In the genomic region with DNA sequence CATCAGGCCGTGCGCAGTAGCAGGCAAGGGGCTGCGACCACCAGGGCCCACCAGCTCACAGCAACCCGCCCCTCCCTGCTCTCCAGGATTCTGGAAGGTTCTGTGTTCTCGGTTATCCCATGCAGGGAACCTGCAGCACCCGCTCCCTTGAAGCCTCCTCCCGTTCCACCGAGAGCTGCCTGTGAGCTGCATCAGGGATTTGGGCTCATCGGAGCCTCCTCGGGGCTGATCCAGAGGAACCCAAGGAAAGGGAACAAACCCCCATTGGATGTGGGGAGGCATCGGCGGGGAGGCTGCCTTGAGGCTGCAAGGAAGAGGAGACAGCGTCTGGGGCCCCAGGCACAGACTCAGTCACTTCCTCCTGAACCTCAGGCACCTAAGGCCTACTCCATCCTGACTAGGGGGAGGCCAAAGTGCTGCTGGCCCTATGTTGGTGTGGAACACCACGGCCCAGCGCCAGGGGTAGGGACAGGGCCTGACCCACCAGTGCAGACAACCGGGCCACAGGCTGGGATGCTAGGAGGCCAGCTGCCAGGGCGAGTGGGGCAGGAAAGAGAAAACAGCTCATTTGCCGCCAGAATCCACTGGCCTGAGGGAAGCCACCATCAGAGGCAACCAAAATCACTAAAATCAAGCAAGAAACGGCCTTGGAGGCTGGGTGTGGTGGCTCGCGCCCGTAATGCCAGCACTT, we compare ENCODE assay signal across 22 cellular contexts. TPM values are rescaled to one million over a fixed set of nuclear protein-coding genes. Genes with fewer than 3 reads are reported as not detected.
DNase-seq lines count a peak whose midpoint lies in the region; ATAC-seq and TF ChIP-seq lines count a peak whose summit lies in the region.
"Had no signal": no experiment of that assay in that cellular context is flagged by ENCODE, and none has a peak within 500 bp of the region (broad histone marks: within the 10 kb centered on the region; RNA-seq: fewer than 3 reads in every experiment).

No MANE protein-coding gene starts in this region.

- DNase-seq in right cardiac atrium (peak; percentile 10 to 52 (median 30)), left cardiac atrium (no peak), colonic mucosa (no peak), neuronal stem cell (ENCODE audit: low spot score) (no peak), aorta (peak; percentile 41 to 72), esophagus squamous epithelium (lab: John Stamatoyannopoulos, UW) (no peak), RPMI8226 (no peak), NK-92 (lab: John Stamatoyannopoulos, UW; ENCODE audit: unreplicated experiment) (no peak)
- DNase-seq: activated CD4-positive, alpha-beta T cell treated with anti-CD3 and anti-CD28 coated beads, Interleukin-2, amount 10 ng/mL, durations not matched to agents 24 days and 14 days; CD8-positive, alpha-beta memory T cell; central memory CD4-positive, alpha-beta T cell; DMS79; H9; mesendoderm; natural killer cell; NCI-H1105; NCI-H2107; NCI-H524 treated with DMSO at 0.1 percent for 48 hours had no signal

- H3K9ac ChIP-seq in colonic mucosa (ENCODE audit: low read depth in 2 of 2, low read length in 2 of 2) (peak overlapping the region in 1 of 2 donors; percentile 88), neuronal stem cell (ENCODE audit: low read depth, low read length, poor library complexity) (no peak overlapping the region)

- no peak overlapping the region for H3K4ac ChIP-seq in neuronal stem cell (ENCODE audit: low read length)

- H3K4me3 ChIP-seq in right cardiac atrium (ENCODE audit: low read length), result no peak overlapping the region
- H3K4me3 ChIP-seq in colonic mucosa, result no peak overlapping the region
- H3K4me3 ChIP-seq in neuronal stem cell (ENCODE audit: low read length in 2 of 2), result no peak overlapping the region
- H3K4me3 ChIP-seq in aorta (ENCODE audit: low read length in 2 of 2), result no peak overlapping the region
- H3K4me3 ChIP-seq in esophagus squamous epithelium, result no peak overlapping the region
- H3K4me3 ChIP-seq: gastroesophageal sphincter, skin epidermis, tibial nerve had no signal

- H3K9me3 ChIP-seq in right cardiac atrium (ENCODE audit: control insufficient read depth, low read length) (no peaks in the 10 kb centered on the region), colonic mucosa (no peaks in the 10 kb centered on the region), neuronal stem cell (replicated peaks in 1 of 2; ENCODE audit: control insufficient read depth in 2 of 2, insufficient read depth in 1 of 2, low read depth in 1 of 2, low read length in 2 of 2) (peaks cover 0 to 5% of the 10 kb centered on the region in 2 donors), aorta (ENCODE audit: control insufficient read depth, low read length) (no peaks in the 10 kb centered on the region), esophagus squamous epithelium (no peaks in the 10 kb centered on the region)
- H3K9me3 ChIP-seq: gastroesophageal sphincter, tibial nerve had no signal

- no peak overlapping the region for H3K18ac ChIP-seq in neuronal stem cell (ENCODE audit: low read length)

- no peak overlapping the region for H2BK15ac ChIP-seq in neuronal stem cell (ENCODE audit: low read length)

- H2AFZ ChIP-seq in neuronal stem cell (ENCODE audit: low read length), result no peak overlapping the region

- peak overlapping the region; percentile 66 for H2BK5ac ChIP-seq in neuronal stem cell (ENCODE audit: low read length)

- no peak overlapping the region for H3K27ac ChIP-seq in right cardiac atrium (ENCODE audit: low read length)
- H3K27ac ChIP-seq in colonic mucosa, result peak overlapping the region; percentile 87
- no peak overlapping the region for H3K27ac ChIP-seq in neuronal stem cell (replicated peaks; ENCODE audit: low read length)
- H3K27ac ChIP-seq in aorta (ENCODE audit: low read depth in 1 of 2, low read length in 2 of 2), result no peak overlapping the region
- H3K27ac ChIP-seq in esophagus squamous epithelium, result no peak overlapping the region
- H3K27ac ChIP-seq: gastroesophageal sphincter, skin epidermis, tibial nerve had no signal

- H2BK12ac ChIP-seq in neuronal stem cell (ENCODE audit: low read length), result no peak overlapping the region

- H4K91ac ChIP-seq in neuronal stem cell (ENCODE audit: low read depth, low read length, poor library complexity), result no peak overlapping the region

- H3K27me3 ChIP-seq in right cardiac atrium (ENCODE audit: control insufficient read depth, insufficient read depth) (no peaks in the 10 kb centered on the region), colonic mucosa (no peaks in the 10 kb centered on the region), neuronal stem cell (ENCODE audit: control insufficient read depth in 3 of 3, insufficient read depth in 3 of 3, low read depth in 1 of 3, low read length in 3 of 3) (no peaks in the 10 kb centered on the region), aorta (ENCODE audit: control insufficient read depth in 1 of 2, insufficient read depth in 2 of 2, low read length in 1 of 2) (no peaks in the 10 kb centered on the region), esophagus squamous epithelium (no peaks in the 10 kb centered on the region)
- H3K27me3 ChIP-seq: gastroesophageal sphincter, tibial nerve had no signal

- H3K4me2 ChIP-seq in neuronal stem cell (ENCODE audit: insufficient read depth, low read length, poor library complexity, severe bottlenecking), result no peak overlapping the region

- no peak for TF ChIP-seq CTCF in colonic mucosa (IDR thresholded peaks at IDR 0.05)
- no peak for TF ChIP-seq CTCF in esophagus squamous epithelium (IDR thresholded peaks at IDR 0.05)

- no peak overlapping the region for H4K8ac ChIP-seq in neuronal stem cell (ENCODE audit: low read depth, low read length)

- ATAC-seq in right cardiac atrium, result no peak
- no peak for ATAC-seq in left cardiac atrium
- no peak for ATAC-seq in aorta (ENCODE audit: low FRiP score)
- ATAC-seq: esophagus mucosa, gastroesophageal sphincter had no signal

- H2AK5ac ChIP-seq in neuronal stem cell (ENCODE audit: low read depth, low read length), result peak overlapping the region; percentile 96

- H3K23ac ChIP-seq in neuronal stem cell (ENCODE audit: low read depth, low read length, poor library complexity), result no peak overlapping the region

- H3K14ac ChIP-seq in neuronal stem cell (ENCODE audit: low read length), result no peak overlapping the region

- H2BK120ac ChIP-seq in neuronal stem cell (ENCODE audit: low read depth, low read length), result no peak overlapping the region

- no peak for TF ChIP-seq POLR2A in esophagus squamous epithelium (IDR thresholded peaks at IDR 0.05)

- intact Hi-C loops in right cardiac atrium (cut with DNase I) (loop anchor here in 1 of 4 donors (10.0 kb wide), 1 partner anchor 401 kb away; no protein-coding TSS in a partner anchor), left cardiac atrium (cut with DNase I) (no loop called here), colonic mucosa (cut with DNase I) (loop anchor here (2.0 kb wide), 1 partner anchor 49 kb away; no protein-coding TSS in a partner anchor), aorta (cut with DNase I) (no loop called here), esophagus squamous epithelium (cut with DNase I) (no loop called here)

- WGBS in right cardiac atrium, result 96% methylated on average over 22 of the region's 22 CpGs
- no CpG with 5 or more reads among the region's 22 CpGs for WGBS in neuronal stem cell (ENCODE audit: extremely low coverage in 2 of 2, insufficient read length in 2 of 2, insufficient replicate concordance in 1 of 2), 2 donors
- 96 to 97% methylated on average over 22 of the region's 22 CpGs for WGBS in aorta, 2 donors
- 83 to 88% methylated on average over 4 to 10 of the region's 22 CpGs for WGBS in esophagus squamous epithelium, 2 donors

- H3K36me3 ChIP-seq in colonic mucosa, result peaks cover 8% of the 10 kb centered on the region
- H3K36me3 ChIP-seq in neuronal stem cell (replicated peaks in 1 of 2; ENCODE audit: control insufficient read depth in 2 of 2, insufficient read depth in 2 of 2, low read length in 2 of 2), result peaks cover 44 to 94% of the 10 kb centered on the region in 2 donors
- peaks cover 0 to 2% of the 10 kb centered on the region in 2 donors for H3K36me3 ChIP-seq in aorta (ENCODE audit: control insufficient read depth in 1 of 2, insufficient read depth in 2 of 2, low read length in 1 of 2)
- H3K36me3 ChIP-seq in esophagus squamous epithelium, result peaks cover 32 to 99% (median 38%) of the 10 kb centered on the region in 3 donors

- H3K4me1 ChIP-seq in right cardiac atrium (ENCODE audit: control insufficient read depth, insufficient read depth, low read length) (peaks cover 5% of the 10 kb centered on the region), colonic mucosa (peaks cover 29% of the 10 kb centered on the region), neuronal stem cell (ENCODE audit: control insufficient read depth in 2 of 2, insufficient read depth in 1 of 2, low read depth in 1 of 2, low read length in 2 of 2) (no peaks in the 10 kb centered on the region), aorta (ENCODE audit: control insufficient read depth in 1 of 2, insufficient read depth in 2 of 2, low read length in 2 of 2) (peaks cover 0 to 3% of the 10 kb centered on the region in 2 donors), esophagus squamous epithelium (peaks cover 14 to 48% (median 29%) of the 10 kb centered on the region in 3 donors)

- peaks cover 10% of the 10 kb centered on the region for H3K79me1 ChIP-seq in neuronal stem cell (ENCODE audit: low read depth, low read length)

RNA-seq across cellular contexts. Expression of a gene that starts 14.4 kb away (rescaled TPM):
- total RNA-seq in right cardiac atrium (100 to 1,000 TPM; 439 to 581 (median 506) TPM), left cardiac atrium (100 to 1,000 TPM; 390 to 448 TPM), colonic mucosa (100 to 1,000 TPM; 635 to 674 TPM), aorta (100 to 1,000 TPM; 110 to 156 TPM), esophagus squamous epithelium (100 to 1,000 TPM; 172 to 414 (median 262) TPM)
- polyA plus RNA-seq in right cardiac atrium (397 TPM), aorta (100 to 1,000 TPM in 1 of 2 donors, 10 to 100 TPM in 1; 70.7 to 174 TPM)
- 36.5 TPM for polyA plus RNA-seq in neuronal stem cell (2013, experiment 1 of 2)
- polyA plus RNA-seq in neuronal stem cell (2013, experiment 2 of 2), result 36.6 TPM

RNA-seq across cellular contexts. Expression of a gene that starts 15.4 kb away (rescaled TPM):
- total RNA-seq in right cardiac atrium, result 10 to 100 TPM; 28.1 to 38.8 (median 33.3) TPM
- 13.6 TPM for polyA plus RNA-seq in right cardiac atrium
- 10 to 100 TPM; 30.5 to 33.3 TPM for total RNA-seq in left cardiac atrium
- total RNA-seq in colonic mucosa, result 100 to 1,000 TPM; 247 to 390 TPM
- 30.7 TPM for polyA plus RNA-seq in neuronal stem cell (2013, experiment 1 of 2)
- 30.5 TPM for polyA plus RNA-seq in neuronal stem cell (2013, experiment 2 of 2)
- 10 to 100 TPM; 37.5 to 45.5 TPM for total RNA-seq in aorta
- 10 to 100 TPM; 11.0 to 14.5 TPM for polyA plus RNA-seq in aorta
- total RNA-seq in esophagus squamous epithelium, result 10 to 100 TPM; 36.2 to 58.8 (median 38.3) TPM

RNA-seq across cellular contexts. Expression of a gene that starts 29.8 kb away (rescaled TPM):
- total RNA-seq in right cardiac atrium (100 to 1,000 TPM; 232 to 655 (median 355) TPM), left cardiac atrium (100 to 1,000 TPM; 377 to 765 TPM), colonic mucosa (10 to 100 TPM; 10.4 to 12.1 TPM), aorta (100 to 1,000 TPM; 157 to 439 TPM), esophagus squamous epithelium (10 to 100 TPM in 2 of 4 donors, 1 to 10 TPM in 2; 2.7 to 20.4 (median 6.8) TPM)
- polyA plus RNA-seq in right cardiac atrium (286 TPM), aorta (100 to 1,000 TPM in 1 of 2 donors, 10 to 100 TPM in 1; 98.8 to 361 TPM)
- 1.3 TPM for polyA plus RNA-seq in neuronal stem cell (2013, experiment 1 of 2)
- 1.6 TPM for polyA plus RNA-seq in neuronal stem cell (2013, experiment 2 of 2)
- total RNA-seq: activated CD4-positive, alpha-beta T cell treated with anti-CD3 and anti-CD28 coated beads, Interleukin-2, amount 10 ng/mL, durations not matched to agents 24 days and 14 days had no signal
- polyA plus RNA-seq: CD8-positive, alpha-beta memory T cell had no signal

Comparison
In these comparisons a context has a peak if more than half of its experiments do, and no peak if none do; other contexts are left out.
1. DNase-seq: peak in right cardiac atrium (3 of 3) and aorta (2 of 2); none in left cardiac atrium (single experiment), colonic mucosa (single experiment), neuronal stem cell (single experiment), esophagus squamous epithelium (single experiment), RPMI8226 (single experiment) and NK-92 (single experiment).
2. RNA of a gene that starts 15.4 kb away (total RNA-seq): 247 to 390 TPM in colonic mucosa; 37.5 to 45.5 TPM in aorta, 36.2 to 58.8 TPM in esophagus squamous epithelium, 28.1 to 38.8 TPM in right cardiac atrium and 30.5 to 33.3 TPM in left cardiac atrium; every median in the first group is over 4 times any median in the second.
3. RNA of a gene that starts 29.8 kb away (total RNA-seq): 377 to 765 TPM in left cardiac atrium, 232 to 655 TPM in right cardiac atrium and 157 to 439 TPM in aorta; 10.4 to 12.1 TPM in colonic mucosa and 2.7 to 20.4 TPM in esophagus squamous epithelium; every median in the first group is over 4 times any median in the second.